Comparison of ENCODE assay signal across 9 cellular contexts in the genomic region with DNA sequence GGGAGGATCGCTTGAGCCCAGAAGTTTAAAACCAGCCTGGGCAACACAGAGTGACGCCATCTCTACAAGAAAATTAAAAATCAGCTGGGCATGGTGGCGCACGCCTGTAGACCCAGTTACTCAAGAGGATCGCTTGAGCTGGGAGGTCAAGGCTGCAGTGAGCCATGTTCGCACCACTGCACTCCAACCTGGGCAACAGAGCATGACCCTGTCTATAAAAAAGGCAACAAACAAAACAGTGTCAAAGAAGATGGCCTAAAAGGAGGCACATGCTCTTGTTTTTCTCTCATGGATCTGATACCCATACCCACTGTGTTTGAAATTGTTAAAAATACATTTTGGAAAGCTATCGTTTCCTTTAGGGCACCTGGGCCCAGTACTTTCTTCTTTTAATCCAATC.
A peak's percentile ranks its signal among the peaks of the same experiment; 100 is the strongest.
DNase-seq lines count a peak whose midpoint lies in the region; ATAC-seq, FAIRE-seq and TF ChIP-seq lines count a peak whose summit lies in the region.
"Had no signal": no experiment of that assay in that cellular context is flagged by ENCODE, and none has a peak within 500 bp of the region (broad histone marks: within the 10 kb centered on the region; RNA-seq: fewer than 3 reads in every experiment).

No MANE protein-coding gene starts in this region.

- H3K36me3 Mint-ChIP-seq in brain (peaks cover 68% of the 10 kb centered on the region), nephron progenitor cell (ENCODE audit: low read depth) (peaks cover 89% of the 10 kb centered on the region)

- H3K4me1 ChIP-seq in heart left ventricle (peaks cover 2 to 42% (median 22%) of the 10 kb centered on the region in 12 donors), vagina (peaks cover 30% of the 10 kb centered on the region)

- H3K36me3 ChIP-seq in heart left ventricle, result peaks cover 0 to 25% (median 9%) of the 10 kb centered on the region in 9 donors
- peaks cover 0 to 6% of the 10 kb centered on the region in 2 donors for H3K36me3 ChIP-seq in vagina

- H3K27ac ChIP-seq in heart left ventricle (peak overlapping the region; percentile 15 to 75 (median 58)), vagina (peak overlapping the region; percentile 82)

- intact Hi-C loops in heart left ventricle (cut with DNase I), result loop anchor here in 1 of 10 donors (5.0 kb wide), 1 partner anchor 47 kb away; no protein-coding TSS in a partner anchor
- intact Hi-C loops in cardiac septum (cut with DNase I), result no loop called here
- intact Hi-C loops in vagina (cut with DNase I), result no loop called here

- DNase-seq in heart left ventricle (no peak), cardiac septum (ENCODE audit: low spot score) (no peak), nephron progenitor cell (no peak), vagina (ENCODE audit: extremely low spot score in 2 of 2) (no peak), RCC 7860 (ENCODE audit: low spot score) (no peak), NCI-H524 (lab: John Stamatoyannopoulos, UW) (no peak)

- ATAC-seq in heart left ventricle (no peak), HG03108 (IDR thresholded peaks at IDR 0.05; ENCODE audit: unreplicated experiment) (no peak)

- TF ChIP-seq CTCF in heart left ventricle (IDR thresholded peaks at IDR 0.05) (no peak), brain (conservative IDR thresholded peaks at IDR 0.05) (no peak), nephron progenitor cell (IDR thresholded peaks at IDR 0.05) (no peak), vagina (IDR thresholded peaks at IDR 0.05) (no peak)

- FAIRE-seq in RCC 7860 (lab: Jason Lieb, UNC), result no peak
- FAIRE-seq: H1 had no signal

- H3K4me1 Mint-ChIP-seq in brain (peaks cover 52% of the 10 kb centered on the region), nephron progenitor cell (peaks cover 36% of the 10 kb centered on the region)

- H3K4me3 ChIP-seq in heart left ventricle, result peak overlapping the region in 3 of 12 donors; percentile 3 to 36 (median 9)
- H3K4me3 ChIP-seq in vagina, result no peak overlapping the region

- no peak for TF ChIP-seq POLR2A in heart left ventricle (IDR thresholded peaks at IDR 0.05)
- TF ChIP-seq POLR2A in vagina (IDR thresholded peaks at IDR 0.05), result no peak

- 95 to 96% (median 96%) methylated on average over 7 of the region's 7 CpGs for WGBS in heart left ventricle, 4 donors

- H3K27me3 Mint-ChIP-seq in brain (no peaks in the 10 kb centered on the region), nephron progenitor cell (ENCODE audit: low read depth, poor library complexity) (no peaks in the 10 kb centered on the region)

- H3K4me3 Mint-ChIP-seq in brain, result peak overlapping the region in 1 of 5 experiments; percentile 61
- H3K4me3 Mint-ChIP-seq in nephron progenitor cell, result no peak overlapping the region

- H3K27ac Mint-ChIP-seq in brain (peak overlapping the region in 4 of 5 experiments; percentile 72 to 86 (median 76)), nephron progenitor cell (peak overlapping the region; percentile 12)

- H3K27me3 ChIP-seq in heart left ventricle, result no peaks in the 10 kb centered on the region
- H3K27me3 ChIP-seq in vagina, result no peaks in the 10 kb centered on the region

- H3K9me3 Mint-ChIP-seq in brain, result no peaks in the 10 kb centered on the region
- no peaks in the 10 kb centered on the region for H3K9me3 Mint-ChIP-seq in nephron progenitor cell

- H3K9me3 ChIP-seq in heart left ventricle (no peaks in the 10 kb centered on the region), vagina (no peaks in the 10 kb centered on the region)
